In the genomic region with DNA sequence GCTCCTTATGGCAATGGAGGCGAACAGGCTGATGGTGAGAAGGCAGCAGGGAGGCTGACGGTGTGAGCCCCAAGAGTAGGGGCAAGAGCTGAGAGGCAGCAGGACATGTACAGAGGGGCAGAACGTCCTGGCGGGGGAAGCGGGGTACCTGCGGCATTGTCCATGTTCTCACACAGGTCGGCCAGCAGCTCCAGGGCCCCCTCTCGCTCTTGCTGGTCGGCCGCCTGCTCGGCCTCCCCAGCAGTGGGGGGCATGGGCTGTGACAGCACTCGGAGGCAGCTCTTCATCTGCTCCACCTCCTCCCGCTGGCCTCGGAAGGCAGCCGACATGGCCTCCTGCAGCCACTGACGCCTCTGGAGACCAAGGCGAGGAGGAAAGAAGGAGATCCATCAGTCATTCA, we compare ENCODE assay signal across 1 cellular context.
TF ChIP-seq lines count a peak whose summit lies in the region.

No MANE protein-coding gene starts in this region.

TF ChIP-seq in SK-N-SH treated with all-trans-retinoic acid at 6 μM for 48 hours, 23 proteins besides CTCF, POLR2A, EP300 and RAD21 (continued from another document):
- TF ChIP-seq CSRNP3 (CRISPR knock-in tag; IDR thresholded peaks at IDR 0.05) (no peak), BACH2 (CRISPR knock-in tag; IDR thresholded peaks at IDR 0.05; ENCODE audit: borderline replicate concordance) (no peak), CSDC2 (CRISPR knock-in tag; IDR thresholded peaks at IDR 0.05) (no peak), POU6F1 (CRISPR knock-in tag; IDR thresholded peaks at IDR 0.05; ENCODE audit: borderline replicate concordance, low read depth) (no peak), TSHZ2 (CRISPR knock-in tag; IDR thresholded peaks at IDR 0.05) (no peak), ESRRG (CRISPR knock-in tag; IDR thresholded peaks at IDR 0.05) (no peak)
